In the genomic region with DNA sequence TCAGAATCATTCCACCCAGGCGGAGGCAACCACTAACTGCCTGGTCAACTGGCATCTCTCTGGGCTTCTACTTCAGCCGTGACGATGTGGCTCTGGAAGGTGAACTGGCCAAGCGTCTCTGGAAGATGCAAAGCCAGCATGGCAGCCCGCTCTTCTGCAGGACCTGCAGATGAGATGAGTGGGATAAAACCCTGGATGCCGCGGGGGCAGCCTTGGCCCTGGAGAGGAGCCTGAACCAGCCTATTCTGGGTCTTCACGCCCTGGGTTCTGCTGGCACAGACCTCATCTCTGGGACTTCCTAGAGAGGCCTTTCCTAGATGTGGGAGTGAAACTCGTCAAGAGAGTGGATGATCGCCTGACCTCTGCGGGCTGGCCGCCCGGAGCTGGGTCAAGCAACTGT, we compare ENCODE assay signal across 25 cellular contexts.
"Had no signal": no experiment of that assay in that cellular context is flagged by ENCODE, and none has a peak within 500 bp of the region (broad histone marks: within the 10 kb centered on the region; RNA-seq: fewer than 3 reads in every experiment).

No MANE protein-coding gene starts in this region.

- H3K36me3 Mint-ChIP-seq: mesothelial cell of epicardium, naive B cell had no signal

- H3K27ac Mint-ChIP-seq: effector memory CD8-positive, alpha-beta T cell; endodermal cell; mesothelial cell of epicardium; naive B cell had no signal

- DNase-seq: cerebellar nuclear complex; dermis blood vessel endothelial cell; dorsolateral prefrontal cortex; effector CD8-positive, alpha-beta T cell; effector memory CD8-positive, alpha-beta T cell; endodermal cell; erythroblast; esophagus squamous epithelium; foreskin fibroblast; foreskin melanocyte; heart left ventricle; hippocampal formation; kidney glomerular epithelial cell; left colon; left ventricle myocardium inferior; lower lobe of right lung; mesenchymal stem cell; mucosa of descending colon; naive B cell had no signal

- ATAC-seq: effector memory CD8-positive, alpha-beta T cell; esophagus mucosa; gastroesophageal sphincter; heart left ventricle; left colon; left lobe of liver; lower lobe of right lung; mucosa of descending colon had no signal

- H3K4me3 ChIP-seq: coronary artery, dorsolateral prefrontal cortex, esophagus squamous epithelium, gastroesophageal sphincter, heart left ventricle, left ventricle myocardium inferior, lower lobe of right lung, mucosa of descending colon had no signal

- H3K27me3 Mint-ChIP-seq: effector memory CD8-positive, alpha-beta T cell; naive B cell had no signal

- H3K27me3 ChIP-seq: dorsolateral prefrontal cortex, esophagus squamous epithelium, gastroesophageal sphincter, heart left ventricle had no signal

- H3K9me3 Mint-ChIP-seq: effector memory CD8-positive, alpha-beta T cell; endodermal cell; mesothelial cell of epicardium; naive B cell had no signal

- H3K9me3 ChIP-seq: esophagus squamous epithelium, gastroesophageal sphincter, heart left ventricle, left ventricle myocardium inferior, lower lobe of right lung, mucosa of descending colon had no signal

- H3K4me1 ChIP-seq: lower lobe of right lung had no signal

- H3K27ac ChIP-seq: coronary artery, dorsolateral prefrontal cortex, epithelial cell of prostate, esophagus squamous epithelium, gastroesophageal sphincter, heart left ventricle, left ventricle myocardium inferior, lower lobe of right lung had no signal

- H3K36me3 ChIP-seq: esophagus squamous epithelium, gastroesophageal sphincter, heart left ventricle, left ventricle myocardium inferior, lower lobe of right lung had no signal

- H3K4me3 Mint-ChIP-seq: effector memory CD8-positive, alpha-beta T cell; endodermal cell; mesothelial cell of epicardium; naive B cell had no signal
